In genomic region chr6:27157461-27158315, GRCh38 we compare ENCODE assay signal across 1 cellular context.
TF ChIP-seq lines count a peak whose summit lies in the region.

No MANE protein-coding gene starts in this region.

TF ChIP-seq in GM12878, 131 proteins besides CTCF, POLR2A, EP300 and RAD21 (continued from another document and continues in another):
- TF ChIP-seq ELK1 (IDR thresholded peaks at IDR 0.05; ENCODE audit: low read depth, low read length) (no peak), EGR1 (IDR thresholded peaks at IDR 0.05; ENCODE audit: borderline replicate concordance in 1 of 2, low read depth in 2 of 2, low read length in 2 of 2) (no peak), ATF3 (IDR thresholded peaks at IDR 0.05; ENCODE audit: borderline replicate concordance, extremely low read depth, low read depth, low read length) (no peak), ZZZ3 (IDR thresholded peaks at IDR 0.05; ENCODE audit: control insufficient read depth, insufficient read length, low read depth) (no peak), RCOR1 (conservative IDR thresholded peaks at IDR 0.05; ENCODE audit: low read depth, low read length) (no peak), NR2F1 (conservative IDR thresholded peaks at IDR 0.05) (no peak), SIN3A (IDR thresholded peaks at IDR 0.05; ENCODE audit: low read depth, low read length) (no peak), CBX5 (IDR thresholded peaks at IDR 0.05; ENCODE audit: low read depth) (peak; percentile 49; the same call in 1 of the 2 replicates), NRF1 (conservative IDR thresholded peaks at IDR 0.05; ENCODE audit: low read depth, low read length) (no peak), GATAD2B (conservative IDR thresholded peaks at IDR 0.05; ENCODE audit: low read depth) (peak; percentile 73; the same call in 1 of the 2 replicates), BCLAF1 (IDR thresholded peaks at IDR 0.05) (no peak), TAF1 (IDR thresholded peaks at IDR 0.05; ENCODE audit: borderline replicate concordance, low read depth, low read length) (no peak), NFYA (IDR thresholded peaks at IDR 0.05; ENCODE audit: borderline replicate concordance, low read depth, low read length) (no peak), ETV6 (conservative IDR thresholded peaks at IDR 0.05 in 1 of 2, IDR thresholded peaks at IDR 0.05 in 1 of 2; ENCODE audit: borderline replicate concordance in 1 of 2, low read depth in 1 of 2) (no peak), SMC3 (IDR thresholded peaks at IDR 0.05; ENCODE audit: borderline replicate concordance, low read length) (peak; percentile 43; the same call in 1 of the 2 replicates), MLLT1 (IDR thresholded peaks at IDR 0.05) (peak; percentile 67; the same call in 1 of the 2 replicates), ZBTB40 (IDR thresholded peaks at IDR 0.05; ENCODE audit: borderline replicate concordance) (peak; percentile 76; the same call in 1 of the 2 replicates), ZNF687 (IDR thresholded peaks at IDR 0.05) (peak; percentile 33), NR2C1 (IDR thresholded peaks at IDR 0.05) (no peak), ZBTB11 (CRISPR knock-in tag; IDR thresholded peaks at IDR 0.05) (no peak), CUX1 (IDR thresholded peaks at IDR 0.05; ENCODE audit: insufficient replicate concordance, low read depth, low read length) (no peak), KDM1A (IDR thresholded peaks at IDR 0.05; ENCODE audit: borderline replicate concordance) (no peak), BCL11A (IDR thresholded peaks at IDR 0.05; ENCODE audit: low read depth, low read length) (no peak), MYC (IDR thresholded peaks at IDR 0.05; ENCODE audit: insufficient read depth, insufficient read length, insufficient replicate concordance, low read length, severe bottlenecking) (no peak)
